Comparison of ENCODE assay signal across 9 cellular contexts in the genomic region with DNA sequence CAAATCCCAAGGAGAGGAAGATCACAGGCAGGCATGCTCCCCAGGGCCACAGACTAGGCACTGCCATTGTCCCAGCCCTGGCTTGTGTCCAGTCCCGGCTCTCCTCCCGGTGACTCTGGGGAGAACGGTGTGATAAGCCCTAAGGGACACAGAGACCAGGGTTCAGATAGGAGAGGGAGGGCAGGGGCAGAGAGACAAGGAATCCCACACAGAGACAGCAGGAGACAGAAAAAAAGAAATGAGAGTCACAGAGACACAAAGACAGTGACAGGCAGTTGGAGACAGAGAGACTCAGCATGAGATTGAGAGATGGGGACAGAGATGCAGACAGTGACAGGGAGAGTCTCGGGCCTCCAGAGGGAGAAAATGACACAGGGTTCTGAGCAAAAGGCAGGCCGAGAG. TPM values are rescaled to one million over a fixed set of nuclear protein-coding genes. Genes with fewer than 3 reads are reported as not detected.
A peak's percentile ranks its signal among the peaks of the same experiment; 100 is the strongest.
DNase-seq lines count a peak whose midpoint lies in the region; ATAC-seq and TF ChIP-seq lines count a peak whose summit lies in the region.
"Had no signal": no experiment of that assay in that cellular context is flagged by ENCODE, and none has a peak within 500 bp of the region (broad histone marks: within the 10 kb centered on the region; RNA-seq: fewer than 3 reads in every experiment).

No MANE protein-coding gene starts in this region.

- in situ Hi-C loops in gastrocnemius medialis (cut with MboI; ENCODE audit: low sequenced_read_pairs in 4 of 4): loop anchor here in 2 of 4 donors (5.0 to 25.0 kb wide), 3 partner anchors 56 to 171 kb away; a partner anchor contains a TSS

- H3K9me3 ChIP-seq in iPS-15b (ENCODE audit: control insufficient read depth, insufficient read depth, low read length) (no peaks in the 10 kb centered on the region), gastrocnemius medialis (no peaks in the 10 kb centered on the region)

- H3K4me1 Mint-ChIP-seq in activated CD4-positive, alpha-beta T cell treated with anti-CD3 and anti-CD28 coated beads, Interleukin-2, amount 10 ng/mL, durations not matched to agents 24 days and 14 days: peaks cover 36% of the 10 kb centered on the region
- peaks cover 39% of the 10 kb centered on the region for H3K4me1 Mint-ChIP-seq in activated T-helper 1 cell treated with anti-CD3 and anti-CD28 coated beads, Interleukin-12 subunit alpha, Interleukin-12 subunit beta, Interleukin-2, Interleukin-4 antibody, amounts not matched to agents 30 ng/mL and 10 ng/mL and 1 ng/mL, durations not matched to agents 14 hours and 24 hours and 36 hours (ENCODE audit: low read depth)

- H3K4me3 ChIP-seq in iPS-15b (ENCODE audit: low read depth, low read length): peak overlapping the region; percentile 11
- H3K4me3 ChIP-seq in gastrocnemius medialis: peak overlapping the region in 3 of 4 donors; percentile 40 to 50 (median 50)

- H3K27ac ChIP-seq in gastrocnemius medialis: no peak overlapping the region

- H3K27me3 Mint-ChIP-seq in activated CD4-positive, alpha-beta T cell treated with anti-CD3 and anti-CD28 coated beads, Interleukin-2, amount 10 ng/mL, durations not matched to agents 24 days and 14 days: peaks cover 28% of the 10 kb centered on the region
- H3K27me3 Mint-ChIP-seq in activated T-helper 1 cell treated with anti-CD3 and anti-CD28 coated beads, Interleukin-12 subunit alpha, Interleukin-12 subunit beta, Interleukin-2, Interleukin-4 antibody, amounts not matched to agents 30 ng/mL and 10 ng/mL and 1 ng/mL, durations not matched to agents 14 hours and 24 hours and 36 hours (ENCODE audit: insufficient read depth): peaks cover 18% of the 10 kb centered on the region

- TF ChIP-seq CTCF in gastrocnemius medialis (IDR thresholded peaks at IDR 0.05 in 4 of 5, conservative IDR thresholded peaks at IDR 0.05 in 1 of 5): no peak
- TF ChIP-seq CTCF in GM20000 (IDR thresholded peaks at IDR 0.05; ENCODE audit: extremely low read depth, missing control alignments): no peak

- intact Hi-C loops in activated CD4-positive, alpha-beta T cell treated with anti-CD3 and anti-CD28 coated beads, Interleukin-2, amount 10 ng/mL, durations not matched to agents 24 days and 14 days (cut with micrococcal nuclease): no loop called here
- intact Hi-C loops in activated T-helper 1 cell treated with anti-CD3 and anti-CD28 coated beads, Interleukin-12 subunit alpha, Interleukin-12 subunit beta, Interleukin-2, Interleukin-4 antibody, amounts not matched to agents 30 ng/mL and 10 ng/mL and 1 ng/mL, durations not matched to agents 14 hours and 24 hours and 36 hours (cut with micrococcal nuclease): no loop called here
- intact Hi-C loops in gastrocnemius medialis (cut with DNase I; ENCODE audit: low total_unique reads): no loop called here

- no peak overlapping the region for H3K27ac Mint-ChIP-seq in activated CD4-positive, alpha-beta T cell treated with anti-CD3 and anti-CD28 coated beads, Interleukin-2, amount 10 ng/mL, durations not matched to agents 24 days and 14 days
- H3K27ac Mint-ChIP-seq in activated T-helper 1 cell treated with anti-CD3 and anti-CD28 coated beads, Interleukin-12 subunit alpha, Interleukin-12 subunit beta, Interleukin-2, Interleukin-4 antibody, amounts not matched to agents 30 ng/mL and 10 ng/mL and 1 ng/mL, durations not matched to agents 14 hours and 24 hours and 36 hours: no peak overlapping the region

- no peak for TF ChIP-seq POLR2A in gastrocnemius medialis (IDR thresholded peaks at IDR 0.05)

- H3K4me1 ChIP-seq in iPS-15b (ENCODE audit: control insufficient read depth, insufficient read depth, low read length): no peaks in the 10 kb centered on the region
- peaks cover 10 to 22% of the 10 kb centered on the region in 2 donors for H3K4me1 ChIP-seq in gastrocnemius medialis

- no peaks in the 10 kb centered on the region for H3K9me3 Mint-ChIP-seq in activated CD4-positive, alpha-beta T cell treated with anti-CD3 and anti-CD28 coated beads, Interleukin-2, amount 10 ng/mL, durations not matched to agents 24 days and 14 days
- no peaks in the 10 kb centered on the region for H3K9me3 Mint-ChIP-seq in activated T-helper 1 cell treated with anti-CD3 and anti-CD28 coated beads, Interleukin-12 subunit alpha, Interleukin-12 subunit beta, Interleukin-2, Interleukin-4 antibody, amounts not matched to agents 30 ng/mL and 10 ng/mL and 1 ng/mL, durations not matched to agents 14 hours and 24 hours and 36 hours

- peaks cover 92% of the 10 kb centered on the region for H3K27me3 ChIP-seq in iPS-15b (ENCODE audit: control insufficient read depth, insufficient read depth, low read length)
- peaks cover 47 to 55% (median 49%) of the 10 kb centered on the region in 3 donors for H3K27me3 ChIP-seq in gastrocnemius medialis

- no peaks in the 10 kb centered on the region for H3K36me3 ChIP-seq in iPS-15b (ENCODE audit: control insufficient read depth, insufficient read depth, low read length)
- no peaks in the 10 kb centered on the region for H3K36me3 ChIP-seq in gastrocnemius medialis

- no peak overlapping the region for H3K9ac ChIP-seq in iPS-15b (ENCODE audit: low read depth, low read length)

- H3K36me3 Mint-ChIP-seq in activated CD4-positive, alpha-beta T cell treated with anti-CD3 and anti-CD28 coated beads, Interleukin-2, amount 10 ng/mL, durations not matched to agents 24 days and 14 days (ENCODE audit: low read depth): peaks cover 4% of the 10 kb centered on the region
- peaks cover 9% of the 10 kb centered on the region for H3K36me3 Mint-ChIP-seq in activated T-helper 1 cell treated with anti-CD3 and anti-CD28 coated beads, Interleukin-12 subunit alpha, Interleukin-12 subunit beta, Interleukin-2, Interleukin-4 antibody, amounts not matched to agents 30 ng/mL and 10 ng/mL and 1 ng/mL, durations not matched to agents 14 hours and 24 hours and 36 hours (ENCODE audit: low read depth)

- no peak for DNase-seq in activated CD4-positive, alpha-beta T cell treated with anti-CD3 and anti-CD28 coated beads, Interleukin-2, amount 10 ng/mL, durations not matched to agents 24 days and 14 days
- no peak for DNase-seq in activated CD4-positive, alpha-beta T cell treated with anti-CD3 and anti-CD28 coated beads for 48 hours
- no peak for DNase-seq in activated T-helper 1 cell treated with anti-CD3 and anti-CD28 coated beads, Interleukin-12 subunit alpha, Interleukin-12 subunit beta, Interleukin-2, Interleukin-4 antibody, amounts not matched to agents 30 ng/mL and 10 ng/mL and 1 ng/mL, durations not matched to agents 14 hours and 24 hours and 36 hours (ENCODE audit: low spot score)
- DNase-seq in gastrocnemius medialis (no peak), GM20000 (ENCODE audit: low spot score) (no peak), NCI-H345 (lab: John Stamatoyannopoulos, UW) (no peak), NK-92 (lab: John Stamatoyannopoulos, UW; ENCODE audit: unreplicated experiment) (no peak)
- DNase-seq: activated naive CD4-positive, alpha-beta T cell had no signal

- peak overlapping the region; percentile 54 for H3K4me3 Mint-ChIP-seq in activated CD4-positive, alpha-beta T cell treated with anti-CD3 and anti-CD28 coated beads, Interleukin-2, amount 10 ng/mL, durations not matched to agents 24 days and 14 days
- peak overlapping the region; percentile 66 for H3K4me3 Mint-ChIP-seq in activated T-helper 1 cell treated with anti-CD3 and anti-CD28 coated beads, Interleukin-12 subunit alpha, Interleukin-12 subunit beta, Interleukin-2, Interleukin-4 antibody, amounts not matched to agents 30 ng/mL and 10 ng/mL and 1 ng/mL, durations not matched to agents 14 hours and 24 hours and 36 hours

- ATAC-seq in gastrocnemius medialis: no peak

RNA-seq across cellular contexts. Expression of a gene that starts 0.4 kb away (rescaled TPM):
- 0.68 and 0.71 TPM in 2 replicates for total RNA-seq in activated CD4-positive, alpha-beta T cell treated with anti-CD3 and anti-CD28 coated beads, Interleukin-2, amount 10 ng/mL, durations not matched to agents 24 days and 14 days
- total RNA-seq in activated T-helper 1 cell treated with anti-CD3 and anti-CD28 coated beads, Interleukin-12 subunit alpha, Interleukin-12 subunit beta, Interleukin-2, Interleukin-4 antibody, amounts not matched to agents 30 ng/mL and 10 ng/mL and 1 ng/mL, durations not matched to agents 14 hours and 24 hours and 36 hours: 0.65 and 0.78 TPM in 2 replicates
- total RNA-seq in gastrocnemius medialis: not detected

RNA-seq across cellular contexts. Expression of a gene that starts 2.1 kb away (rescaled TPM):
- 54.3 and 61.2 TPM in 2 replicates for total RNA-seq in activated CD4-positive, alpha-beta T cell treated with anti-CD3 and anti-CD28 coated beads, Interleukin-2, amount 10 ng/mL, durations not matched to agents 24 days and 14 days
- total RNA-seq in activated T-helper 1 cell treated with anti-CD3 and anti-CD28 coated beads, Interleukin-12 subunit alpha, Interleukin-12 subunit beta, Interleukin-2, Interleukin-4 antibody, amounts not matched to agents 30 ng/mL and 10 ng/mL and 1 ng/mL, durations not matched to agents 14 hours and 24 hours and 36 hours: 49.1 and 49.8 TPM in 2 replicates
- total RNA-seq in gastrocnemius medialis: under 1 TPM in 2 of 4 donors, not detected in 2; 0.13 to 0.22 TPM

RNA-seq across cellular contexts. Expression of a gene that starts 35.0 kb away (rescaled TPM):
- 0.09 and 0.21 TPM in 2 replicates for total RNA-seq in activated CD4-positive, alpha-beta T cell treated with anti-CD3 and anti-CD28 coated beads, Interleukin-2, amount 10 ng/mL, durations not matched to agents 24 days and 14 days
- total RNA-seq in activated T-helper 1 cell treated with anti-CD3 and anti-CD28 coated beads, Interleukin-12 subunit alpha, Interleukin-12 subunit beta, Interleukin-2, Interleukin-4 antibody, amounts not matched to agents 30 ng/mL and 10 ng/mL and 1 ng/mL, durations not matched to agents 14 hours and 24 hours and 36 hours: 0.36 and 0.51 TPM in 2 replicates
- 10 to 100 TPM in 1 of 4 donors, 1 to 10 TPM in 3; 4.3 to 11.2 (median 6.0) TPM for total RNA-seq in gastrocnemius medialis

RNA-seq across cellular contexts. Expression of a gene that starts 41.9 kb away (rescaled TPM):
- total RNA-seq in activated CD4-positive, alpha-beta T cell treated with anti-CD3 and anti-CD28 coated beads, Interleukin-2, amount 10 ng/mL, durations not matched to agents 24 days and 14 days: 277 and 282 TPM in 2 replicates
- total RNA-seq in activated T-helper 1 cell treated with anti-CD3 and anti-CD28 coated beads, Interleukin-12 subunit alpha, Interleukin-12 subunit beta, Interleukin-2, Interleukin-4 antibody, amounts not matched to agents 30 ng/mL and 10 ng/mL and 1 ng/mL, durations not matched to agents 14 hours and 24 hours and 36 hours: 283 and 286 TPM in 2 replicates
- 1 to 10 TPM in 1 of 4 donors, under 1 TPM in 1, not detected in 2; 0.82 to 1.1 TPM for total RNA-seq in gastrocnemius medialis

Comparison
In these comparisons a context has a peak if more than half of its experiments do, and no peak if none do; other contexts are left out.
1. RNA of a gene that starts 2.1 kb away (total RNA-seq): 54.3 to 61.2 TPM in activated CD4-positive, alpha-beta T cell treated with anti-CD3 and anti-CD28 coated beads, Interleukin-2, amount 10 ng/mL, durations not matched to agents 24 days and 14 days and 49.1 to 49.8 TPM in activated T-helper 1 cell treated with anti-CD3 and anti-CD28 coated beads, Interleukin-12 subunit alpha, Interleukin-12 subunit beta, Interleukin-2, Interleukin-4 antibody, amounts not matched to agents 30 ng/mL and 10 ng/mL and 1 ng/mL, durations not matched to agents 14 hours and 24 hours and 36 hours; 0.13 to 0.22 TPM in gastrocnemius medialis; every median in the first group is over 10 times any median in the second.